8 cellular contexts compared by ENCODE assay signal in genomic region chr10:110610308-110610774, GRCh38. TPM values are rescaled to one million over a fixed set of nuclear protein-coding genes. Genes with fewer than 3 reads are reported as not detected.
A peak's percentile ranks its signal among the peaks of the same experiment; 100 is the strongest.
DNase-seq lines count a peak whose midpoint lies in the region; ATAC-seq and TF ChIP-seq lines count a peak whose summit lies in the region.

No MANE protein-coding gene starts in this region.

- H3K27ac ChIP-seq in AG04450 (ENCODE audit: low read depth, low read length) (no peak overlapping the region), brain microvascular endothelial cell (no peak overlapping the region), spleen (no peak overlapping the region)

- peaks cover 0 to 7% (median 0%) of the 10 kb centered on the region in 6 donors for H3K4me1 ChIP-seq in spleen

- intact Hi-C loops in spleen (cut with DNase I; ENCODE audit: low total_unique reads) = no loop called here

- no peaks in the 10 kb centered on the region for H3K36me3 ChIP-seq in brain microvascular endothelial cell (replicated peaks)
- H3K36me3 ChIP-seq in spleen = peaks cover 0 to 28% (median 12%) of the 10 kb centered on the region in 6 donors

- peaks cover 11% of the 10 kb centered on the region for H3K27me3 ChIP-seq in AG04450 (ENCODE audit: control insufficient read depth, insufficient read depth, low read length)
- H3K27me3 ChIP-seq in brain microvascular endothelial cell (replicated peaks) = no peaks in the 10 kb centered on the region
- no peaks in the 10 kb centered on the region for H3K27me3 ChIP-seq in spleen (replicated peaks in 1 of 7)

- TF ChIP-seq POLR2A in spleen (IDR thresholded peaks at IDR 0.05) = no peak

- peak; percentile 51 for ATAC-seq in GM18498 (IDR thresholded peaks at IDR 0.05; ENCODE audit: unreplicated experiment)
- no peak for ATAC-seq in HG03571 (IDR thresholded peaks at IDR 0.05; ENCODE audit: unreplicated experiment)

- DNase-seq in AG04450 (ENCODE audit: low read depth, low spot score) (peak; percentile 6), NCI-H1092 treated with DMSO at 0.1 percent for 48 hours (lab: John Stamatoyannopoulos, UW) (peak; percentile 21), SW480 (ENCODE audit: low spot score) (peak; percentile 77), brain microvascular endothelial cell (peak; percentile 38), iPS-NIHi11 (ENCODE audit: low spot score) (peak; percentile 77), spleen (no peak)

- in situ Hi-C loops in brain microvascular endothelial cell (cut with HindIII; ENCODE audit: low pct_ligation_motif_present, low sequenced_read_pairs) = no loop called here

- TF ChIP-seq CTCF in AG04450 (IDR thresholded peaks at IDR 0.05; ENCODE audit: low read depth, low read length) = peak; percentile 96
- TF ChIP-seq CTCF in brain microvascular endothelial cell (IDR thresholded peaks at IDR 0.05; ENCODE audit: low read depth, low read length, missing control alignments) = peak; percentile 91
- TF ChIP-seq CTCF in spleen (IDR thresholded peaks at IDR 0.05 in 8 of 11, conservative IDR thresholded peaks at IDR 0.05 in 3 of 11) = peak in 10 of 11 experiments; percentile 23 to 72 (median 67)

- H3K9me3 ChIP-seq in AG04450 (ENCODE audit: control insufficient read depth, insufficient read depth, low read length) = no peaks in the 10 kb centered on the region
- no peaks in the 10 kb centered on the region for H3K9me3 ChIP-seq in spleen

- POLR2A ChIA-PET in AG04450 (lab: Yijun Ruan, JAX) = no interaction called here

- CTCF ChIA-PET in AG04450 (lab: Charles Lee) = interaction anchor here (0.6 to 2.3 kb wide), 44 partner anchors 9 to 1526 kb away, joined by 3 to 15 read pairs (median 4); no protein-coding TSS in a partner anchor

- H3K4me3 ChIP-seq in AG04450 (ENCODE audit: low read depth, low read length) (no peak overlapping the region), brain microvascular endothelial cell (ENCODE audit: low read depth, low read length) (no peak overlapping the region), spleen (no peak overlapping the region)

- 22 to 34% (median 24%) methylated on average over 3 of the region's 3 CpGs for WGBS in spleen, 5 donors

RNA-seq across cellular contexts. Expression of gene RBM20, which starts 33.8 kb away (rescaled TPM):
- 0.11 and 0.15 TPM in 2 replicates for polyA plus RNA-seq in AG04450 (2011; rRNA removed)
- polyA minus RNA-seq in AG04450 (2011; rRNA and poly(A)+ RNA removed) = 0.14 and 0.35 TPM in 2 replicates
- total RNA-seq in spleen = under 1 TPM in 6 of 7 donors, not detected in 1; 0.07 to 0.72 (median 0.42) TPM
- under 1 TPM; 0.04 to 0.45 (median 0.09) TPM for polyA plus RNA-seq in spleen

RNA-seq across cellular contexts. Expression of gene SMC3, which starts 42.8 kb away (rescaled TPM):
- polyA plus RNA-seq in AG04450 (2011; rRNA removed) = 18.9 and 26.2 TPM in 2 replicates
- polyA minus RNA-seq in AG04450 (2011; rRNA and poly(A)+ RNA removed) = 6.4 and 14.0 TPM in 2 replicates
- 10 to 100 TPM; 32.4 to 41.2 (median 35.0) TPM for total RNA-seq in spleen
- polyA plus RNA-seq in spleen = 10 to 100 TPM; 10.4 to 16.7 (median 13.9) TPM
